Comparison of ENCODE assay signal across 8 cellular contexts in genomic region chr7:3301831-3302618, GRCh38. TPM values are rescaled to one million over a fixed set of nuclear protein-coding genes. Genes with fewer than 3 reads are reported as not detected.
DNase-seq lines count a peak whose midpoint lies in the region; ATAC-seq, FAIRE-seq and TF ChIP-seq lines count a peak whose summit lies in the region.

No MANE protein-coding gene starts in this region.

- peaks cover 3% of the 10 kb centered on the region for H3K79me2 ChIP-seq in HepG2 (ENCODE audit: insufficient read depth, low read length)

- FAIRE-seq in HepG2 (lab: Jason Lieb, UNC), result peak; percentile 64

- in situ Hi-C loops in HepG2 (cut with HindIII; ENCODE audit: extremely low pct_ligation_motif_present, low pct_unique_long_range_greater_than_20kb), result no loop called here

- H3K9me3 ChIP-seq in HepG2 (ENCODE audit: low read length), result no peaks in the 10 kb centered on the region

- POLR2A ChIA-PET in HepG2 (lab: Yijun Ruan, JAX), result no interaction called here

- TF ChIP-seq POLR2A in HepG2 (IDR thresholded peaks at IDR 0.05; ENCODE audit: insufficient read depth in 1 of 2, low read depth in 2 of 2, low read length in 2 of 2), result no peak

- H3K4me3 ChIP-seq in HepG2 (replicated peaks in 1 of 3; ENCODE audit: insufficient read depth in 1 of 3, low read depth in 2 of 3, low read length in 3 of 3), result peak overlapping the region; percentile 48 to 82 (median 80)

- H3K9ac ChIP-seq in HepG2 (ENCODE audit: insufficient read depth, low read depth, low read length), result peak overlapping the region; percentile 64

- TF ChIP-seq EP300 in HepG2 (IDR thresholded peaks at IDR 0.05; ENCODE audit: low read depth in 2 of 2, low read length in 2 of 2), result no peak
- no peak for TF ChIP-seq EP300 in HepG2 (CRISPR knock-in tag; IDR thresholded peaks at IDR 0.05; ENCODE audit: borderline replicate concordance)

- TF ChIP-seq CTCF in HepG2 (CRISPR knock-in tag; IDR thresholded peaks at IDR 0.05), result no peak

- peak overlapping the region; percentile 83 for H3K4me2 ChIP-seq in HepG2 (ENCODE audit: low read depth, low read length)

- ATAC-seq in HepG2, result peak; percentile 55
- no peak for ATAC-seq in stimulated activated naive CD8-positive, alpha-beta T cell treated with anti-CD3 and anti-CD28 coated beads, Interleukin-15, Interleukin-2, amounts not matched to agents 100 U/mL and 50 U/mL, for 24 hours
- ATAC-seq in GM21528 (IDR thresholded peaks at IDR 0.05; ENCODE audit: low FRiP score, unreplicated experiment), result no peak

- CTCF ChIA-PET in HepG2 (lab: Yijun Ruan, JAX; ENCODE audit: low intra/inter-chr PET ratio, low total read pairs), result interaction anchor here (2.5 kb wide), 1 partner anchor 98 kb away, joined by 17 read pairs; no protein-coding TSS in a partner anchor

- no TSS peak for BruUV-seq in HepG2 (replicated peaks; lab: Mats Ljungman, UMichigan)

- H3K27ac ChIP-seq in HepG2 (ENCODE audit: extremely low read length, insufficient read depth, low read length), result no peak overlapping the region

- no peak overlapping the region for H2AFZ ChIP-seq in HepG2 (ENCODE audit: low read length)

- peaks cover 27% of the 10 kb centered on the region for H3K4me1 ChIP-seq in HepG2 (ENCODE audit: insufficient read depth, low read length)

- WGBS in HepG2 (ENCODE audit: low lambda C conversion rate), result 4% methylated on average over 18 of the region's 45 CpGs

- H4K20me1 ChIP-seq in HepG2 (ENCODE audit: insufficient read depth, low read length), result no peaks in the 10 kb centered on the region

- H3K36me3 ChIP-seq in HepG2 (replicated peaks in 1 of 2; ENCODE audit: control insufficient read depth in 1 of 2, insufficient read depth in 2 of 2, low read length in 2 of 2), result no peaks in the 10 kb centered on the region

- DNase-seq in activated gamma-delta T cell treated with Interleukin-2 at 50 U/mL for 16 hours (peak; percentile 5), activated gamma-delta T cell (lab: John Stamatoyannopoulos, UW) (no peak), SHP77 (lab: John Stamatoyannopoulos, UW) (peak; percentile 34 to 39), cerebellar cortex (ENCODE audit: low spot score) (peak; percentile 38), HepG2 (ENCODE audit: low spot score) (peak; percentile 18), NCI-H187 treated with DMSO at 0.1 percent for 48 hours (lab: John Stamatoyannopoulos, UW) (no peak)
- DNase-seq in stimulated activated naive CD8-positive, alpha-beta T cell treated with anti-CD3 and anti-CD28 coated beads, Interleukin-15, Interleukin-2, amounts not matched to agents 100 U/mL and 50 U/mL, for 24 hours, result peak; percentile 15

- no peak for TF ChIP-seq RAD21 in HepG2 (CRISPR knock-in tag; IDR thresholded peaks at IDR 0.05)

- H3K27me3 ChIP-seq in HepG2 (ENCODE audit: control insufficient read depth in 1 of 2, insufficient read depth in 2 of 2, low read length in 2 of 2), result peaks cover 0 to 8% of the 10 kb centered on the region in 2 experiments; a peak in 1 of 5 replicates

- intact Hi-C loops in HepG2 (cut with micrococcal nuclease; ENCODE audit: unreplicated experiment), result loop anchor here (5.0 kb wide), 1 partner anchor 370 kb away; no protein-coding TSS in a partner anchor

TF ChIP-seq in HepG2, 621 proteins besides CTCF, POLR2A, EP300 and RAD21 (continues in another document):
- TF ChIP-seq PITX1 (CRISPR knock-in tag; IDR thresholded peaks at IDR 0.05) (no peak), NR0B2 (CRISPR knock-in tag; IDR thresholded peaks at IDR 0.05) (no peak), SKI (IDR thresholded peaks at IDR 0.05; ENCODE audit: partially characterized antibody) (no peak), TFDP2 (CRISPR knock-in tag; IDR thresholded peaks at IDR 0.05) (no peak), RXRB (CRISPR knock-in tag; IDR thresholded peaks at IDR 0.05; ENCODE audit: borderline replicate concordance) (no peak), ZNF501 (CRISPR knock-in tag; IDR thresholded peaks at IDR 0.05) (no peak), HOXA5 (CRISPR knock-in tag; IDR thresholded peaks at IDR 0.05) (no peak), HNRNPLL (IDR thresholded peaks at IDR 0.05; ENCODE audit: low read depth, low read length, poor library complexity, severe bottlenecking) (peak; percentile 90)
- TF ChIP-seq, protein P1, sequence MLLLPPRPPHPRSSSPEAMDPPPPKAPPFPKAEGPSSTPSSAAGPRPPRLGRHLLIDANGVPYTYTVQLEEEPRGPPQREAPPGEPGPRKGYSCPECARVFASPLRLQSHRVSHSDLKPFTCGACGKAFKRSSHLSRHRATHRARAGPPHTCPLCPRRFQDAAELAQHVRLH (CRISPR knock-in tag; IDR thresholded peaks at IDR 0.05; ENCODE audit: borderline replicate concordance, low read depth), result no peak
- TF ChIP-seq, protein P2, sequence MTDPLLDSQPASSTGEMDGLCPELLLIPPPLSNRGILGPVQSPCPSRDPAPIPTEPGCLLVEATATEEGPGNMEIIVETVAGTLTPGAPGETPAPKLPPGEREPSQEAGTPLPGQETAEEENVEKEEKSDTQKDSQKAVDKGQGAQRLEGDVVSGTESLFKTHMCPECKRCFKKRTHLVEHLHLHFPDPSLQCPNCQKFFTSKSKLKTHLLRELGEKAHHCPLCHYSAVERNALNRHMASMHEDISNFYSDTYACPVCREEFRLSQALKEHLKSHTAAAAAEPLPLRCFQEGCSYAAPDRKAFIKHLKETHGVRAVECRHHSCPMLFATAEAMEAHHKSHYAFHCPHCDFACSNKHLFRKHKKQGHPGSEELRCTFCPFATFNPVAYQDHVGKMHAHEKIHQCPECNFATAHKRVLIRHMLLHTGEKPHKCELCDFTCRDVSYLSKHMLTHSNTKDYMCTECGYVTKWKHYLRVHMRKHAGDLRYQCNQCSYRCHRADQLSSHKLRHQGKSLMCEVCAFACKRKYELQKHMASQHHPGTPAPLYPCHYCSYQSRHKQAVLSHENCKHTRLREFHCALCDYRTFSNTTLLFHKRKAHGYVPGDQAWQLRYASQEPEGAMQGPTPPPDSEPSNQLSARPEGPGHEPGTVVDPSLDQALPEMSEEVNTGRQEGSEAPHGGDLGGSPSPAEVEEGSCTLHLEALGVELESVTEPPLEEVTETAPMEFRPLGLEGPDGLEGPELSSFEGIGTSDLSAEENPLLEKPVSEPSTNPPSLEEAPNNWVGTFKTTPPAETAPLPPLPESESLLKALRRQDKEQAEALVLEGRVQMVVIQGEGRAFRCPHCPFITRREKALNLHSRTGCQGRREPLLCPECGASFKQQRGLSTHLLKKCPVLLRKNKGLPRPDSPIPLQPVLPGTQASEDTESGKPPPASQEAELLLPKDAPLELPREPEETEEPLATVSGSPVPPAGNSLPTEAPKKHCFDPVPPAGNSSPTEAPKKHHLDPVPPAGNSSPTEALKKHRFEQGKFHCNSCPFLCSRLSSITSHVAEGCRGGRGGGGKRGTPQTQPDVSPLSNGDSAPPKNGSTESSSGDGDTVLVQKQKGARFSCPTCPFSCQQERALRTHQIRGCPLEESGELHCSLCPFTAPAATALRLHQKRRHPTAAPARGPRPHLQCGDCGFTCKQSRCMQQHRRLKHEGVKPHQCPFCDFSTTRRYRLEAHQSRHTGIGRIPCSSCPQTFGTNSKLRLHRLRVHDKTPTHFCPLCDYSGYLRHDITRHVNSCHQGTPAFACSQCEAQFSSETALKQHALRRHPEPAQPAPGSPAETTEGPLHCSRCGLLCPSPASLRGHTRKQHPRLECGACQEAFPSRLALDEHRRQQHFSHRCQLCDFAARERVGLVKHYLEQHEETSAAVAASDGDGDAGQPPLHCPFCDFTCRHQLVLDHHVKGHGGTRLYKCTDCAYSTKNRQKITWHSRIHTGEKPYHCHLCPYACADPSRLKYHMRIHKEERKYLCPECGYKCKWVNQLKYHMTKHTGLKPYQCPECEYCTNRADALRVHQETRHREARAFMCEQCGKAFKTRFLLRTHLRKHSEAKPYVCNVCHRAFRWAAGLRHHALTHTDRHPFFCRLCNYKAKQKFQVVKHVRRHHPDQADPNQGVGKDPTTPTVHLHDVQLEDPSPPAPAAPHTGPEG (CRISPR knock-in tag; IDR thresholded peaks at IDR 0.05), result peak; percentile 94

RNA-seq across cellular contexts. Expression of gene SDK1, which starts 1.0 kb away (rescaled TPM):
- 0.17 and 0.35 TPM in 2 replicates for total RNA-seq in HepG2 (2016; rRNA removed; fragmentation: Illumina TruSeq; extraction: Trizol)
- total RNA-seq in HepG2 (2016; cell fraction: cytosol; rRNA removed; fragmentation: Illumina TruSeq; extraction: Trizol; ENCODE audit: low read depth), result 0.18 and 0.20 TPM in 2 replicates
- 0.15 and 0.19 TPM in 2 replicates for total RNA-seq in HepG2 (2016; cell fraction: insoluble cytoplasmic fraction; rRNA removed; fragmentation: Illumina TruSeq; extraction: Trizol)
- total RNA-seq in HepG2 (2016; cell fraction: membrane; rRNA removed; fragmentation: Illumina TruSeq; extraction: Trizol), result 0.17 and 0.25 TPM in 2 replicates
- total RNA-seq in HepG2 (2016; cell fraction: nucleus; rRNA removed; fragmentation: Illumina TruSeq; extraction: Trizol), result 0.50 and 0.59 TPM in 2 replicates
- polyA plus RNA-seq in HepG2 (2011; rRNA removed), result 2.4 TPM in 2 replicates
- polyA plus RNA-seq in HepG2 (2011; cell fraction: cytosol; rRNA removed), result 1.6 and 2.3 TPM in 2 replicates
- polyA plus RNA-seq in HepG2 (2011; cell fraction: nucleus; rRNA removed), result 8.2 and 8.5 TPM in 2 replicates
- polyA plus RNA-seq in HepG2 (2012), result 2.9 and 3.0 TPM in 2 replicates
- polyA plus RNA-seq in HepG2 (2016; cell fraction: cytosol; fragmentation: Illumina TruSeq; extraction: Trizol; ENCODE audit: low read depth), result 0.02 and 0.03 TPM in 2 replicates
- 0.25 and 0.32 TPM in 2 replicates for polyA plus RNA-seq in HepG2 (2016; cell fraction: insoluble cytoplasmic fraction; fragmentation: Illumina TruSeq; extraction: Trizol; ENCODE audit: low read depth)
- 0.06 and 0.28 TPM in 2 replicates for polyA plus RNA-seq in HepG2 (2016; cell fraction: membrane; fragmentation: Illumina TruSeq; extraction: Trizol; ENCODE audit: low read depth)
- 0.52 and 0.74 TPM in 2 replicates for polyA plus RNA-seq in HepG2 (2016; cell fraction: nucleus; fragmentation: Illumina TruSeq; extraction: Trizol; ENCODE audit: insufficient read depth, low read depth)
- polyA minus RNA-seq in HepG2 (2011; rRNA and poly(A)+ RNA removed; ENCODE audit: low replicate concordance), result 14.3 TPM in 1 of 2 replicates, not detected in the other
- polyA minus RNA-seq in HepG2 (2011; cell fraction: cytosol; rRNA and poly(A)+ RNA removed), result 4.3 and 4.6 TPM in 2 replicates
- polyA minus RNA-seq in HepG2 (2011; cell fraction: nucleus; rRNA and poly(A)+ RNA removed), result 18.5 and 28.8 TPM in 2 replicates

Comparison
In these comparisons a context has a peak if more than half of its experiments do, and no peak if none do; other contexts are left out.
1. DNase-seq: peak in activated gamma-delta T cell treated with Interleukin-2 at 50 U/mL for 16 hours (single experiment), SHP77 (2 of 2), cerebellar cortex (single experiment), HepG2 (single experiment) and stimulated activated naive CD8-positive, alpha-beta T cell treated with anti-CD3 and anti-CD28 coated beads, Interleukin-15, Interleukin-2, amounts not matched to agents 100 U/mL and 50 U/mL, for 24 hours (single experiment); none in activated gamma-delta T cell (single experiment) and NCI-H187 treated with DMSO at 0.1 percent for 48 hours (single experiment).